11 cellular contexts compared by ENCODE assay signal in genomic region chr9:121568541-121569265, GRCh38.
DNase-seq lines count a peak whose midpoint lies in the region; ATAC-seq and TF ChIP-seq lines count a peak whose summit lies in the region.
"Had no signal": no experiment of that assay in that cellular context is flagged by ENCODE, and none has a peak within 500 bp of the region (broad histone marks: within the 10 kb centered on the region; RNA-seq: fewer than 3 reads in every experiment).

No MANE protein-coding gene starts in this region.

- H3K36me3 ChIP-seq in heart right ventricle, result no peaks in the 10 kb centered on the region
- H3K36me3 ChIP-seq: suprapubic skin had no signal

- no peaks in the 10 kb centered on the region for H3K36me3 Mint-ChIP-seq in activated T-cell treated with anti-CD3 and anti-CD28 coated beads, Interleukin-2, amount 50 U/mL, for 4 hours (ENCODE audit: insufficient read depth)
- H3K36me3 Mint-ChIP-seq: activated naive CD8-positive, alpha-beta T cell had no signal

- peaks cover 24 to 57% (median 39%) of the 10 kb centered on the region in 9 donors for H3K4me1 ChIP-seq in heart right ventricle

- H3K9me3 Mint-ChIP-seq in activated T-cell treated with anti-CD3 and anti-CD28 coated beads, Interleukin-2, amount 50 U/mL, for 4 hours, result no peaks in the 10 kb centered on the region

- H3K4me3 Mint-ChIP-seq in activated T-cell treated with anti-CD3 and anti-CD28 coated beads, Interleukin-2, amount 50 U/mL, for 4 hours, result no peak overlapping the region
- H3K4me3 Mint-ChIP-seq: activated naive CD8-positive, alpha-beta T cell had no signal

- H3K27me3 Mint-ChIP-seq in activated T-cell treated with anti-CD3 and anti-CD28 coated beads, Interleukin-2, amount 50 U/mL, for 4 hours (ENCODE audit: low read depth), result peaks cover 18% of the 10 kb centered on the region
- H3K27me3 Mint-ChIP-seq: activated naive CD8-positive, alpha-beta T cell had no signal

- no peak overlapping the region for H3K27ac ChIP-seq in AG04450 (ENCODE audit: low read depth, low read length)
- peak overlapping the region; percentile 6 to 96 (median 86) for H3K27ac ChIP-seq in heart right ventricle

- TF ChIP-seq CTCF in AG04450 (IDR thresholded peaks at IDR 0.05; ENCODE audit: low read depth, low read length) (no peak), heart right ventricle (IDR thresholded peaks at IDR 0.05) (no peak)

- CTCF ChIA-PET in AG04450 (lab: Charles Lee), result interaction anchor here (1.1 to 2.2 kb wide), 4 partner anchors 18 to 530 kb away, joined by 4 to 9 read pairs (median 6); no protein-coding TSS in a partner anchor

- WGBS in heart right ventricle, 2 donors, result 18 to 22% methylated on average over 8 of the region's 8 CpGs

- H3K27me3 ChIP-seq in AG04450 (ENCODE audit: control insufficient read depth, insufficient read depth, low read length), result no peaks in the 10 kb centered on the region
- H3K27me3 ChIP-seq in heart right ventricle, result no peaks in the 10 kb centered on the region
- H3K27me3 ChIP-seq: suprapubic skin had no signal

- no peaks in the 10 kb centered on the region for H3K4me1 Mint-ChIP-seq in activated T-cell treated with anti-CD3 and anti-CD28 coated beads, Interleukin-2, amount 50 U/mL, for 4 hours (ENCODE audit: low read depth)

- peak overlapping the region; percentile 56 for H3K4me3 ChIP-seq in AG04450 (ENCODE audit: low read depth, low read length)
- H3K4me3 ChIP-seq in heart right ventricle, result peak overlapping the region in 9 of 10 donors; percentile 32 to 62 (median 47)
- H3K4me3 ChIP-seq: suprapubic skin had no signal

- no peak for DNase-seq in AG04450 (ENCODE audit: low read depth, low spot score)
- DNase-seq in UCSD-AML1 (lab: John Stamatoyannopoulos, UW; ENCODE audit: unreplicated experiment), result peak; percentile 40
- peak; percentile 53 to 70 for DNase-seq in heart right ventricle
- peak; percentile 59 for DNase-seq in pons (ENCODE audit: low spot score)
- no peak for DNase-seq in KG1 (lab: John Stamatoyannopoulos, UW)
- DNase-seq in middle frontal gyrus (ENCODE audit: extremely low spot score, low spot score), result no peak
- DNase-seq in activated T-cell treated with anti-CD3 and anti-CD28 coated beads, Interleukin-2, amount 50 U/mL, for 4 hours, result no peak
- DNase-seq: activated CD4-positive, alpha-beta T cell treated with anti-CD3 and anti-CD28 coated beads for 4 hours had no signal

- POLR2A ChIA-PET in AG04450 (lab: Yijun Ruan, JAX), result no interaction called here

- intact Hi-C loops in heart right ventricle (cut with DNase I), result loop anchor here in 1 of 10 donors (5.0 kb wide), 1 partner anchor 44 kb away; no protein-coding TSS in a partner anchor

- ATAC-seq in heart right ventricle (peak; percentile 34 to 63 (median 49)), HG03135 (IDR thresholded peaks at IDR 0.05; ENCODE audit: unreplicated experiment) (no peak)
- no peak for ATAC-seq in activated T-cell treated with anti-CD3 and anti-CD28 coated beads, Interleukin-2, amount 50 U/mL, for 4 hours

- H3K9me3 ChIP-seq in AG04450 (ENCODE audit: control insufficient read depth, insufficient read depth, low read length) (no peaks in the 10 kb centered on the region), heart right ventricle (no peaks in the 10 kb centered on the region)
- H3K9me3 ChIP-seq: suprapubic skin had no signal

Comparison
In these comparisons a context has a peak if more than half of its experiments do, and no peak if none do; other contexts are left out.
1. DNase-seq: peak in UCSD-AML1 (single experiment), heart right ventricle (2 of 2) and pons (single experiment); none in AG04450 (single experiment), KG1 (single experiment), middle frontal gyrus (single experiment) and activated T-cell treated with anti-CD3 and anti-CD28 coated beads, Interleukin-2, amount 50 U/mL, for 4 hours (single experiment).
2. ATAC-seq: peak in heart right ventricle (8 of 8); none in activated T-cell treated with anti-CD3 and anti-CD28 coated beads, Interleukin-2, amount 50 U/mL, for 4 hours (0 of 2) and HG03135 (single experiment).